12 cellular contexts compared by ENCODE assay signal in the genomic region with DNA sequence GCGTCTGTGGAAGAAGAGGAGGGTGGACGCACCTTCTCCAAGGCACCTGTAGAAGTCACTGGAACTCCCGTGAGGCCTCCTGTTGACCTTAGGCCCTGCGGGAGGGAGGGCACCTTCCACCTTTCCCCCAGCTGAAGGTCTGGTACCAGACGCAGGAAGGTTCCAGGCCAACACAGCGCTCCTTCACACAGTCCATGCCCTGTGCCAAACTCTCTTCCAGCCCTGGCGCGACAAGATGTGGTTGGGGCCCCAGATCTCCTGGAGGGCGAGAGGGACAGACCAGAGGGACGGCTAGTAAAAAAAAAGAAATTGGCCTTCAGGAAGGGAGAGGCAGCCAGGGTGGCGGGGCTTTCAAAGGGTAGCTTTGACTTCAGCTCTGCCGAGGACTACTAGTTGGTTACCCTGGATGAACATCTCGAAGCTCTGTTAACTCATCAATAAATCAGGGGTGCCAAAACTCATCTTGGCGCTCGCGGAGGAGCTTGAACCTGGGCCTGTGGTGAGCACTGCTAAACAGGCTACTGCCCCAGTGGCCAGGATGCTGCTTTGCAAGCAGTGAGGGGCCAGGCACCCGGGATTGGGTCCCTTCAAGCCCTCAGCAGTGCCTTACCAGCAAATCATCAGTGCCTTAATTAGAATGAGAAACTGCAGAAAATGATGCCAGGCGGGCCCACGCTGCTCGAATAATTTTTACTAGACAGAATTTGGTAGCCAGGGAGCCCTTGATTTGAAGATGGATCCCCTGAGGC. TPM values are rescaled to one million over a fixed set of nuclear protein-coding genes. Genes with fewer than 3 reads are reported as not detected.
A peak's percentile ranks its signal among the peaks of the same experiment; 100 is the strongest.
DNase-seq lines count a peak whose midpoint lies in the region; ATAC-seq and TF ChIP-seq lines count a peak whose summit lies in the region.
"Had no signal": no experiment of that assay in that cellular context is flagged by ENCODE, and none has a peak within 500 bp of the region (broad histone marks: within the 10 kb centered on the region; RNA-seq: fewer than 3 reads in every experiment).

No MANE protein-coding gene starts in this region.

- no peak for DNase-seq in activated CD4-positive, alpha-beta T cell treated with anti-CD3 and anti-CD28 coated beads for 36 hours
- DNase-seq in activated CD4-positive, alpha-beta T cell treated with anti-CD3 and anti-CD28 coated beads, Interleukin-2, amount 50 U/mL, for 4 hours: no peak
- peak; percentile 58 for DNase-seq in spleen
- DNase-seq in prostate gland (ENCODE audit: low spot score): no peak
- DNase-seq in NAMALWA (ENCODE audit: low spot score): no peak
- DNase-seq: NCI-H524 treated with DMSO at 0.1 percent for 48 hours had no signal

- TF ChIP-seq CTCF in spleen (IDR thresholded peaks at IDR 0.05 in 8 of 11, conservative IDR thresholded peaks at IDR 0.05 in 3 of 11) (no peak), prostate gland (IDR thresholded peaks at IDR 0.05) (no peak)

- peaks cover 21% of the 10 kb centered on the region for H3K36me3 Mint-ChIP-seq in activated CD4-positive, alpha-beta T cell treated with anti-CD3 and anti-CD28 coated beads for 36 hours (ENCODE audit: low read depth)
- H3K36me3 Mint-ChIP-seq in activated naive CD8-positive, alpha-beta T cell: peaks cover 4% of the 10 kb centered on the region

- WGBS in spleen, 5 donors: 52 to 59% (median 54%) methylated on average over 19 to 20 of the region's 20 CpGs
- 27% methylated on average over 20 of the region's 20 CpGs for WGBS in prostate gland

- H3K27ac Mint-ChIP-seq in activated CD4-positive, alpha-beta T cell treated with anti-CD3 and anti-CD28 coated beads for 36 hours: no peak overlapping the region
- no peak overlapping the region for H3K27ac Mint-ChIP-seq in activated naive CD8-positive, alpha-beta T cell
- H3K27ac Mint-ChIP-seq: activated CD8-positive, alpha-beta memory T cell treated with anti-CD3 and anti-CD28 coated beads, Interleukin-2, amount 10 ng/mL, durations not matched to agents 7 days and 5 days had no signal

- H3K27me3 Mint-ChIP-seq in activated CD4-positive, alpha-beta T cell treated with anti-CD3 and anti-CD28 coated beads for 36 hours: peaks cover 29% of the 10 kb centered on the region
- peaks cover 21% of the 10 kb centered on the region for H3K27me3 Mint-ChIP-seq in activated naive CD8-positive, alpha-beta T cell

- H3K9me3 Mint-ChIP-seq in activated CD4-positive, alpha-beta T cell treated with anti-CD3 and anti-CD28 coated beads for 36 hours (ENCODE audit: low read depth): no peaks in the 10 kb centered on the region
- no peaks in the 10 kb centered on the region for H3K9me3 Mint-ChIP-seq in activated naive CD8-positive, alpha-beta T cell (ENCODE audit: low read depth)

- TF ChIP-seq POLR2A in spleen (IDR thresholded peaks at IDR 0.05) (no peak), prostate gland (IDR thresholded peaks at IDR 0.05) (no peak)

- H3K27ac ChIP-seq in spleen (no peak overlapping the region), prostate gland (no peak overlapping the region)

- peak overlapping the region; percentile 33 for H3K4me3 Mint-ChIP-seq in activated CD4-positive, alpha-beta T cell treated with anti-CD3 and anti-CD28 coated beads for 36 hours
- H3K4me3 Mint-ChIP-seq in activated naive CD8-positive, alpha-beta T cell: peak overlapping the region; percentile 54
- H3K4me3 Mint-ChIP-seq: activated CD8-positive, alpha-beta memory T cell treated with anti-CD3 and anti-CD28 coated beads, Interleukin-2, amount 10 ng/mL, durations not matched to agents 7 days and 5 days had no signal

- peaks cover 6% of the 10 kb centered on the region for H3K4me1 Mint-ChIP-seq in activated CD4-positive, alpha-beta T cell treated with anti-CD3 and anti-CD28 coated beads for 36 hours
- peaks cover 5% of the 10 kb centered on the region for H3K4me1 Mint-ChIP-seq in activated naive CD8-positive, alpha-beta T cell (ENCODE audit: low read depth)

- H3K36me3 ChIP-seq in spleen: peaks cover 0 to 40% (median 31%) of the 10 kb centered on the region in 6 donors
- peaks cover 1 to 5% of the 10 kb centered on the region in 2 donors for H3K36me3 ChIP-seq in prostate gland

- intact Hi-C loops in activated CD4-positive, alpha-beta T cell treated with anti-CD3 and anti-CD28 coated beads for 36 hours (cut with DNase I, micrococcal nuclease): no loop called here
- intact Hi-C loops in spleen (cut with DNase I; ENCODE audit: low total_unique reads): no loop called here
- intact Hi-C loops in prostate gland (cut with DNase I): no loop called here

- POLR2A ChIA-PET in activated CD4-positive, alpha-beta T cell treated with anti-CD3 and anti-CD28 coated beads for 36 hours (lab: Charles Lee): interaction anchor here (0.8 kb wide), 1 partner anchor 85 kb away, joined by 6 read pairs; no protein-coding TSS in a partner anchor

- H3K4me1 ChIP-seq in spleen: peaks cover 10 to 20% (median 14%) of the 10 kb centered on the region in 6 donors
- no peaks in the 10 kb centered on the region for H3K4me1 ChIP-seq in prostate gland (replicated peaks)

- H3K4me3 ChIP-seq in iPS-11a (ENCODE audit: low read depth, low read length): peak overlapping the region; percentile 67
- peak overlapping the region in 3 of 8 donors; percentile 42 to 69 (median 54) for H3K4me3 ChIP-seq in spleen
- H3K4me3 ChIP-seq in prostate gland: peak overlapping the region in 1 of 2 donors; percentile 40

- CTCF ChIA-PET in activated CD4-positive, alpha-beta T cell treated with anti-CD3 and anti-CD28 coated beads for 36 hours (lab: Charles Lee): interaction anchor here (0.7 to 3.1 kb wide), 7 partner anchors 15 to 40 kb away, joined by 3 to 11 read pairs (median 4); partner anchors contain the start of gene AARS2

- H3K9me3 ChIP-seq in spleen: no peaks in the 10 kb centered on the region
- no peaks in the 10 kb centered on the region for H3K9me3 ChIP-seq in prostate gland

- H3K27me3 ChIP-seq in spleen (replicated peaks in 1 of 7) (peaks cover 4 to 52% (median 37%) of the 10 kb centered on the region in 7 donors), prostate gland (replicated peaks; ENCODE audit: insufficient read depth) (peaks cover 4% of the 10 kb centered on the region)

- ATAC-seq in activated CD4-positive, alpha-beta T cell treated with anti-CD3 and anti-CD28 coated beads for 36 hours: no peak
- no peak for ATAC-seq in HG03432 (IDR thresholded peaks at IDR 0.05; ENCODE audit: unreplicated experiment)

RNA-seq across cellular contexts. Expression of gene AARS2, which starts 14.9 kb away (rescaled TPM):
- 10 to 100 TPM; 15.2 to 17.5 TPM for total RNA-seq in activated CD4-positive, alpha-beta T cell treated with anti-CD3 and anti-CD28 coated beads for 36 hours
- total RNA-seq in spleen (10 to 100 TPM; 11.0 to 16.8 (median 14.6) TPM), prostate gland (10 to 100 TPM; 17.4 to 19.4 TPM)
- polyA plus RNA-seq in spleen: 1 to 10 TPM; 3.5 to 6.7 (median 3.7) TPM

RNA-seq across cellular contexts. Expression of gene TMEM151B, which starts 28.0 kb away (rescaled TPM):
- under 1 TPM in 1 of 2 experiments, not detected in 1; 0.09 TPM for total RNA-seq in activated CD4-positive, alpha-beta T cell treated with anti-CD3 and anti-CD28 coated beads for 36 hours
- total RNA-seq in spleen (under 1 TPM in 1 of 7 donors, not detected in 6; 0.17 TPM), prostate gland (1 to 10 TPM in 1 of 2 donors, under 1 TPM in 1; 0.09 to 1.1 TPM)
- polyA plus RNA-seq in spleen: under 1 TPM in 2 of 3 donors, not detected in 1; 0.03 to 0.11 TPM
- total RNA-seq: fibroblast of villous mesenchyme had no signal
- polyA plus RNA-seq: BJ had no signal

RNA-seq across cellular contexts. Expression of gene NFKBIE, which starts 32.9 kb away (rescaled TPM):
- total RNA-seq in activated CD4-positive, alpha-beta T cell treated with anti-CD3 and anti-CD28 coated beads for 36 hours: 10 to 100 TPM; 17.2 to 19.9 TPM
- total RNA-seq in spleen (10 to 100 TPM; 32.2 to 89.7 (median 60.7) TPM), prostate gland (10 to 100 TPM; 20.8 to 34.4 TPM)
- polyA plus RNA-seq in spleen: 10 to 100 TPM; 41.3 to 49.8 (median 42.3) TPM

RNA-seq across cellular contexts. Expression of gene SLC35B2, which starts 40.9 kb away (rescaled TPM):
- total RNA-seq in activated CD4-positive, alpha-beta T cell treated with anti-CD3 and anti-CD28 coated beads for 36 hours: 10 to 100 TPM; 14.1 TPM
- total RNA-seq in spleen (10 to 100 TPM; 22.4 to 30.4 (median 27.9) TPM), prostate gland (10 to 100 TPM; 44.5 to 59.9 TPM)
- polyA plus RNA-seq in spleen: 10 to 100 TPM; 17.6 to 22.0 (median 21.7) TPM

RNA-seq across cellular contexts. Expression of gene SPATS1, which starts 44.2 kb away (rescaled TPM):
- not detected for total RNA-seq in activated CD4-positive, alpha-beta T cell treated with anti-CD3 and anti-CD28 coated beads for 36 hours
- total RNA-seq in spleen (not detected), prostate gland (1 to 10 TPM in 1 of 2 donors, not detected in 1; 2.0 TPM)
- not detected for polyA plus RNA-seq in spleen
- total RNA-seq: activated CD8-positive, alpha-beta memory T cell treated with anti-CD3 and anti-CD28 coated beads, Interleukin-2, amount 10 ng/mL, durations not matched to agents 7 days and 5 days; fibroblast of villous mesenchyme had no signal
- polyA plus RNA-seq: BJ had no signal
